In the genomic region with DNA sequence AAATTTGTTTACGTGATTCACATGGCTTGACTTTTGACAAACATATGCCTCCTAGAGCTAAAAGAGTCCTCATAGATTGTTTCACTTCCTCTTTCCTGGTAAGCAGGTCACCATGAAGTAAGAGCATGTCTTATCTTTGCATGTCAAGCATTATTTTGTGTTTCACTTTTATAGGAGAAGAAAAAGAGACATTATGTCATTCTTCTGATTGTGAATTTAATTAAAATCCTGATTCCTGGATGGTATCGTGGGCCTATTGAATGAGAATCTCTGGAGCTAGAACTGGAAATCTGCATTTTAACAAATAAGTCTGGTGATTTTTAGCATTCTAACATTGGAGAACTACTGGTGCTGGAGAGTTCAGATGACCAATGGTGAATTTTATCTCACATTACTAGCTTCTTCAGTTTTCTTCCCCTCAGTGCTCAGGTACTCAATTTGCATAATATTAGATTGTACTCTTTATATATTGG, we compare ENCODE assay signal across 9 cellular contexts.
DNase-seq lines count a peak whose midpoint lies in the region; ATAC-seq and TF ChIP-seq lines count a peak whose summit lies in the region.
"Had no signal": no experiment of that assay in that cellular context is flagged by ENCODE, and none has a peak within 500 bp of the region (broad histone marks: within the 10 kb centered on the region; RNA-seq: fewer than 3 reads in every experiment).

No MANE protein-coding gene starts in this region.

- H3K9me3 Mint-ChIP-seq in CD4-positive, CD25-positive, alpha-beta regulatory T cell: peaks cover 0 to 4% (median 0%) of the 10 kb centered on the region in 7 donors

- H3K36me3 Mint-ChIP-seq in CD4-positive, CD25-positive, alpha-beta regulatory T cell: no peaks in the 10 kb centered on the region

- H3K9me3 ChIP-seq in CD4-positive, CD25-positive, alpha-beta regulatory T cell (ENCODE audit: control insufficient read depth in 2 of 2, low read length in 2 of 2): no peaks in the 10 kb centered on the region
- H3K9me3 ChIP-seq in SU-DHL-6 (ENCODE audit: insufficient read depth, low read length) (no peaks in the 10 kb centered on the region), prostate gland (no peaks in the 10 kb centered on the region)

- DNase-seq in CD4-positive, CD25-positive, alpha-beta regulatory T cell: peak in 1 of 3 donors; percentile 39
- DNase-seq in NCI-H1694 (lab: John Stamatoyannopoulos, UW) (no peak), D341Med (ENCODE audit: low spot score) (no peak), NCI-H2081 (lab: John Stamatoyannopoulos, UW) (no peak), prostate gland (ENCODE audit: low spot score) (no peak)
- DNase-seq: aorta had no signal

- ATAC-seq in CD4-positive, CD25-positive, alpha-beta regulatory T cell (ENCODE audit: low read depth in 2 of 2): no peak
- ATAC-seq in GM19351 (IDR thresholded peaks at IDR 0.05; ENCODE audit: unreplicated experiment): peak; percentile 97
- ATAC-seq in HG03095 (IDR thresholded peaks at IDR 0.05; ENCODE audit: unreplicated experiment): peak; percentile 96

- H3K36me3 ChIP-seq in CD4-positive, CD25-positive, alpha-beta regulatory T cell (ENCODE audit: control insufficient read depth, insufficient read depth, low read length): no peaks in the 10 kb centered on the region
- H3K36me3 ChIP-seq in SU-DHL-6 (ENCODE audit: low read length) (0 out of 2 replicates have a peak, but pooled peaks cover 5% of the 10 kb centered on the region), prostate gland (no peaks in the 10 kb centered on the region)

- no peak overlapping the region for H3K4me3 ChIP-seq in CD4-positive, CD25-positive, alpha-beta regulatory T cell (ENCODE audit: low read depth, low read length)
- H3K4me3 ChIP-seq in SU-DHL-6 (ENCODE audit: insufficient read depth, low read length, poor library complexity, severe bottlenecking) (peak overlapping the region; percentile 56), prostate gland (no peak overlapping the region)

- H2AFZ ChIP-seq in SU-DHL-6 (ENCODE audit: low read depth, low read length, severe bottlenecking): peak overlapping the region; percentile 69

- H3K9ac ChIP-seq in SU-DHL-6 (ENCODE audit: low read length): peak overlapping the region; percentile 49

- 95% methylated on average over 2 of the region's 2 CpGs for WGBS in prostate gland

- H3K27me3 ChIP-seq in CD4-positive, CD25-positive, alpha-beta regulatory T cell (ENCODE audit: control insufficient read depth, insufficient read depth, low read length): no peaks in the 10 kb centered on the region
- H3K27me3 ChIP-seq in SU-DHL-6 (ENCODE audit: low read length) (no peaks in the 10 kb centered on the region), prostate gland (replicated peaks; ENCODE audit: insufficient read depth) (no peaks in the 10 kb centered on the region)

- H3F3A ChIP-seq in SU-DHL-6 (ENCODE audit: insufficient read depth): peaks cover 33% of the 10 kb centered on the region

- no peak overlapping the region for H3K4me3 Mint-ChIP-seq in CD4-positive, CD25-positive, alpha-beta regulatory T cell

- intact Hi-C loops in prostate gland (cut with DNase I): no loop called here

- H4K20me1 ChIP-seq in SU-DHL-6 (ENCODE audit: low read depth, low read length): no peaks in the 10 kb centered on the region

- H3K4me1 Mint-ChIP-seq in CD4-positive, CD25-positive, alpha-beta regulatory T cell: peaks cover 9 to 21% (median 10%) of the 10 kb centered on the region in 4 donors

- no peak for TF ChIP-seq POLR2A in prostate gland (IDR thresholded peaks at IDR 0.05)

- H3K4me1 ChIP-seq in CD4-positive, CD25-positive, alpha-beta regulatory T cell (ENCODE audit: control insufficient read depth, insufficient read depth, low read length, poor library complexity, severe bottlenecking): peaks cover 8% of the 10 kb centered on the region
- H3K4me1 ChIP-seq in prostate gland (replicated peaks): no peaks in the 10 kb centered on the region

- TF ChIP-seq CTCF in SU-DHL-6 (IDR thresholded peaks at IDR 0.05; ENCODE audit: insufficient read depth, low read length, poor library complexity, severe bottlenecking) (no peak), prostate gland (IDR thresholded peaks at IDR 0.05) (no peak)

- no peak overlapping the region for H3K27ac ChIP-seq in CD4-positive, CD25-positive, alpha-beta regulatory T cell (ENCODE audit: insufficient read depth, low read length, poor library complexity, severe bottlenecking)
- H3K27ac ChIP-seq in SU-DHL-6 (ENCODE audit: low read depth, low read length) (peak overlapping the region; percentile 98), prostate gland (no peak overlapping the region)

- peak overlapping the region; percentile 1 to 50 (median 33) for H3K27ac Mint-ChIP-seq in CD4-positive, CD25-positive, alpha-beta regulatory T cell

- H3K4me2 ChIP-seq in SU-DHL-6 (ENCODE audit: low read depth, low read length, poor library complexity, severe bottlenecking): peak overlapping the region; percentile 95

- H3K9me2 ChIP-seq in SU-DHL-6 (replicated peaks; ENCODE audit: insufficient read depth, low read length): no peaks in the 10 kb centered on the region

- H3K79me2 ChIP-seq in SU-DHL-6 (ENCODE audit: insufficient read depth, low read length): no peaks in the 10 kb centered on the region

- no peaks in the 10 kb centered on the region for H3K27me3 Mint-ChIP-seq in CD4-positive, CD25-positive, alpha-beta regulatory T cell

Comparison
In these comparisons a context has a peak if more than half of its experiments do, and no peak if none do; other contexts are left out.
1. ATAC-seq: peak in GM19351 (single experiment) and HG03095 (single experiment); none in CD4-positive, CD25-positive, alpha-beta regulatory T cell (0 of 2).